In genomic region chrX:109440475-109440874, GRCh38 we compare ENCODE assay signal across 17 cellular contexts. TPM values are rescaled to one million over a fixed set of nuclear protein-coding genes. Genes with fewer than 3 reads are reported as not detected.
DNase-seq lines count a peak whose midpoint lies in the region; ATAC-seq and TF ChIP-seq lines count a peak whose summit lies in the region.
"Had no signal": no experiment of that assay in that cellular context is flagged by ENCODE, and none has a peak within 500 bp of the region (broad histone marks: within the 10 kb centered on the region; RNA-seq: fewer than 3 reads in every experiment).

No MANE protein-coding gene starts in this region.

- no peaks in the 10 kb centered on the region for H3K9me3 ChIP-seq in testis
- H3K9me3 ChIP-seq in HAP-1, result no peaks in the 10 kb centered on the region
- H3K9me3 ChIP-seq: BLaER1 had no signal

- ATAC-seq in GM18511 (IDR thresholded peaks at IDR 0.05; ENCODE audit: unreplicated experiment) (peak; percentile 89), GM21528 (IDR thresholded peaks at IDR 0.05; ENCODE audit: low FRiP score, unreplicated experiment) (peak; percentile 88), HG03139 (IDR thresholded peaks at IDR 0.05; ENCODE audit: unreplicated experiment) (peak; percentile 63)
- ATAC-seq: K562 had no signal

- no peak for TF ChIP-seq POLR2A in testis (IDR thresholded peaks at IDR 0.05)

- H3K4me1 ChIP-seq in testis (no peaks in the 10 kb centered on the region), HAP-1 (no peaks in the 10 kb centered on the region)
- H3K4me1 ChIP-seq: BLaER1 had no signal

- intact Hi-C loops in testis (cut with DNase I; ENCODE audit: low total_unique reads), result no loop called here

- H3K27ac ChIP-seq in testis, result no peak overlapping the region
- H3K27ac ChIP-seq: BLaER1 had no signal

- no peak overlapping the region for H3K4me3 ChIP-seq in testis
- no peak overlapping the region for H3K4me3 ChIP-seq in HAP-1
- H3K4me3 ChIP-seq: BLaER1, K562 had no signal

- TF ChIP-seq CTCF in testis (IDR thresholded peaks at IDR 0.05), result no peak

- peak; percentile 75 for DNase-seq in SIG-M5 (lab: John Stamatoyannopoulos, UW)
- no peak for DNase-seq in NCI-H1417 treated with DMSO at 0.1 percent for 48 hours (lab: John Stamatoyannopoulos, UW)
- no peak for DNase-seq in testis
- DNase-seq in NCI-H82 treated with DMSO at 0.1 percent for 48 hours (lab: John Stamatoyannopoulos, UW; ENCODE audit: unreplicated experiment), result no peak
- no peak for DNase-seq in HAP-1 (ENCODE audit: low spot score in 2 of 2)
- DNase-seq: activated CD4-positive, CD25-positive, alpha-beta regulatory T cell treated with anti-CD3 and anti-CD28 coated beads, Interleukin-2, amount 50 U/mL, for 72 hours; activated naive CD4-positive, alpha-beta T cell treated with Interleukin-2 at 50 U/mL for 16 hours; cortex of kidney; occipital lobe; Right ventricle myocardium superior had no signal

- H3K36me3 ChIP-seq in testis (ENCODE audit: low read depth, missing control alignments) (no peaks in the 10 kb centered on the region), HAP-1 (replicated peaks) (no peaks in the 10 kb centered on the region)
- H3K36me3 ChIP-seq: BLaER1 had no signal

- in situ Hi-C loops in HAP-1 (cut with MboI; ENCODE audit: low sequenced_read_pairs), result no loop called here

- H3K27me3 ChIP-seq in testis (no peaks in the 10 kb centered on the region), HAP-1 (ENCODE audit: low read depth) (peaks cover 6% of the 10 kb centered on the region; the same call in 1 of the 2 replicates)

RNA-seq across cellular contexts. Expression of gene GUCY2F, which starts 41.4 kb away (rescaled TPM):
- under 1 TPM; 0.55 to 0.56 TPM for total RNA-seq in testis
- polyA plus RNA-seq in testis (ENCODE audit: insufficient read depth, low read depth, low replicate concordance), result 0.32 TPM
- total RNA-seq: H4, lower leg skin, Right ventricle myocardium superior had no signal
